ENCODE assay signal across 9 cellular contexts in the genomic region with DNA sequence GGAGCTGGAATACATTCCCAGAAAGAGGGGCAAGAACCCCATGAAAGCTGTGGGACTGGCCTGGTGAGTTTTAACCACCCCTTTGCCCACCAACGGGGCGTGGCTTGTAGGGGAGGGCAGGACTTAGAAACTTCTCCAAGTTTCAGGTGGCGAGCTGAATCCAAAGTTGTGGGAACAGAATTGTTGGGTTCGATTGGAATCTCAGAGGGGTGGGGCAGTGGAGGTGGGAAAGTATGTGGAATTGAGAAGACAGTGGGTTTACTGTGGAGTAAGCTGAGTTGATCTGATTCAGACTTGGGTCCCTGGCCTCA. TPM values are rescaled to one million over a fixed set of nuclear protein-coding genes. Genes with fewer than 3 reads are reported as not detected.
A peak's percentile ranks its signal among the peaks of the same experiment; 100 is the strongest.
DNase-seq lines count a peak whose midpoint lies in the region; ATAC-seq and TF ChIP-seq lines count a peak whose summit lies in the region.
"Had no signal": no experiment of that assay in that cellular context is flagged by ENCODE, and none has a peak within 500 bp of the region (broad histone marks: within the 10 kb centered on the region; RNA-seq: fewer than 3 reads in every experiment).

No MANE protein-coding gene starts in this region.

- no peaks in the 10 kb centered on the region for H3K9me3 Mint-ChIP-seq in activated T-cell treated with anti-CD3 and anti-CD28 coated beads, Interleukin-2, amount 50 U/mL, for 24 hours

- H3K4me3 Mint-ChIP-seq in activated T-cell treated with anti-CD3 and anti-CD28 coated beads, Interleukin-2, amount 50 U/mL, for 24 hours: peak overlapping the region; percentile 90

- peak overlapping the region; percentile 79 to 85 for H3K4me3 ChIP-seq in ascending aorta
- peak overlapping the region in 2 of 3 donors; percentile 73 to 83 for H3K4me3 ChIP-seq in liver (ENCODE audit: low read depth in 1 of 3, low read length in 3 of 3)
- H3K4me3 ChIP-seq in tibial artery: peak overlapping the region; percentile 77 to 79

- no peaks in the 10 kb centered on the region for H3K27me3 Mint-ChIP-seq in activated T-cell treated with anti-CD3 and anti-CD28 coated beads, Interleukin-2, amount 50 U/mL, for 24 hours

- H3K27ac Mint-ChIP-seq in activated T-cell treated with anti-CD3 and anti-CD28 coated beads, Interleukin-2, amount 50 U/mL, for 24 hours: peak overlapping the region; percentile 97

- WGBS in liver: 35% methylated on average over 4 of the region's 4 CpGs

- TF ChIP-seq RAD21 in liver (IDR thresholded peaks at IDR 0.05): no peak

- peaks cover 41% of the 10 kb centered on the region for H3K4me1 Mint-ChIP-seq in activated T-cell treated with anti-CD3 and anti-CD28 coated beads, Interleukin-2, amount 50 U/mL, for 24 hours (ENCODE audit: low read depth)

- no peak for ATAC-seq in left lobe of liver

- H3K36me3 Mint-ChIP-seq in activated T-cell treated with anti-CD3 and anti-CD28 coated beads, Interleukin-2, amount 50 U/mL, for 24 hours (ENCODE audit: low read depth): peaks cover 80% of the 10 kb centered on the region

- H3K9me3 ChIP-seq in ascending aorta: no peaks in the 10 kb centered on the region
- H3K9me3 ChIP-seq in liver (ENCODE audit: control insufficient read depth in 4 of 4, low read length in 3 of 4): no peaks in the 10 kb centered on the region
- H3K9me3 ChIP-seq in tibial artery: no peaks in the 10 kb centered on the region

- H3K27ac ChIP-seq in ascending aorta (peak overlapping the region; percentile 58 to 80), liver (ENCODE audit: low read depth in 1 of 2, low read length in 2 of 2) (no peak overlapping the region), tibial artery (peak overlapping the region; percentile 78 to 99)

- H3K36me3 ChIP-seq in ascending aorta (peaks cover 40 to 43% of the 10 kb centered on the region in 2 donors), liver (ENCODE audit: control insufficient read depth in 4 of 4, insufficient read depth in 3 of 4, low read depth in 1 of 4, low read length in 3 of 4) (peaks cover 6 to 34% (median 30%) of the 10 kb centered on the region in 4 donors), tibial artery (peaks cover 39 to 47% (median 44%) of the 10 kb centered on the region in 3 donors)

- no peak overlapping the region for H3K9ac ChIP-seq in liver (ENCODE audit: low read depth in 1 of 2, low read length in 2 of 2)

- DNase-seq in activated T-cell treated with anti-CD3 and anti-CD28 coated beads, Interleukin-2, amount 50 U/mL, for 24 hours: no peak
- DNase-seq in activated T-cell treated with anti-CD3 and anti-CD28 coated beads for 4 hours (no peak), ascending aorta (ENCODE audit: low spot score in 2 of 2) (no peak), tibial artery (peak; percentile 20 to 73), left lobe of liver (ENCODE audit: low spot score) (no peak), NOMO-1 (lab: John Stamatoyannopoulos, UW; ENCODE audit: unreplicated experiment in 2 of 2) (no peak)
- no peak for DNase-seq in activated CD8-positive, alpha-beta memory T cell treated with anti-CD3 and anti-CD28 coated beads, Interleukin-2, amount 50 U/mL, for 48 hours
- DNase-seq: activated CD8-positive, alpha-beta memory T cell treated with anti-CD3 and anti-CD28 coated beads for 24 hours had no signal

- intact Hi-C loops in ascending aorta (cut with DNase I) (loop anchor here (2.0 to 5.0 kb wide), 4 partner anchors 54 to 296 kb away; partner anchors contain the start of genes ARPC2, CNOT9 and USP37), tibial artery (cut with DNase I; ENCODE audit: low total_unique reads) (no loop called here)

- H3K27me3 ChIP-seq in ascending aorta: no peaks in the 10 kb centered on the region
- H3K27me3 ChIP-seq in liver (ENCODE audit: control insufficient read depth in 4 of 4, insufficient read depth in 4 of 4, low read length in 3 of 4): no peaks in the 10 kb centered on the region
- H3K27me3 ChIP-seq in tibial artery: no peaks in the 10 kb centered on the region

- H3K4me1 ChIP-seq in ascending aorta: peaks cover 12 to 35% of the 10 kb centered on the region in 2 donors
- peaks cover 2 to 37% (median 30%) of the 10 kb centered on the region in 4 donors for H3K4me1 ChIP-seq in liver (ENCODE audit: control insufficient read depth in 4 of 4, insufficient read depth in 4 of 4, low read length in 3 of 4)
- H3K4me1 ChIP-seq in tibial artery: peaks cover 0 to 48% (median 38%) of the 10 kb centered on the region in 4 donors

- TF ChIP-seq CTCF in ascending aorta (IDR thresholded peaks at IDR 0.05): no peak
- no peak for TF ChIP-seq CTCF in liver (IDR thresholded peaks at IDR 0.05; ENCODE audit: low read depth, low read length, missing input control)
- TF ChIP-seq CTCF in tibial artery (IDR thresholded peaks at IDR 0.05): no peak

TF ChIP-seq in liver, 16 proteins besides CTCF, POLR2A, EP300 and RAD21:
- no peak for TF ChIP-seq ZBTB33 (IDR thresholded peaks at IDR 0.05)
- no peak for TF ChIP-seq FOXA2 (IDR thresholded peaks at IDR 0.05)
- no peak for TF ChIP-seq TAF1 (conservative IDR thresholded peaks at IDR 0.05)
- no peak for TF ChIP-seq NR2F2 (IDR thresholded peaks at IDR 0.05)
- no peak for TF ChIP-seq EGR1 (IDR thresholded peaks at IDR 0.05; ENCODE audit: low read depth in 2 of 2)
- no peak for TF ChIP-seq REST (IDR thresholded peaks at IDR 0.05)
- TF ChIP-seq HNF4G (IDR thresholded peaks at IDR 0.05): no peak
- no peak for TF ChIP-seq GABPA (IDR thresholded peaks at IDR 0.05 in 1 of 2, conservative IDR thresholded peaks at IDR 0.05 in 1 of 2)
- TF ChIP-seq YY1 (IDR thresholded peaks at IDR 0.05): no peak
- TF ChIP-seq MAX (IDR thresholded peaks at IDR 0.05): no peak
- TF ChIP-seq SP1 (IDR thresholded peaks at IDR 0.05): no peak
- TF ChIP-seq JUND (IDR thresholded peaks at IDR 0.05): no peak
- TF ChIP-seq RXRA (IDR thresholded peaks at IDR 0.05): no peak
- TF ChIP-seq ATF3 (IDR thresholded peaks at IDR 0.05): no peak

RNA-seq across cellular contexts. Expression of gene PNKD, which starts 1.1 kb away (rescaled TPM):
- total RNA-seq in ascending aorta: 45.8 TPM
- total RNA-seq in liver: 10 to 100 TPM; 28.5 to 68.6 TPM
- polyA plus RNA-seq in liver: 100 to 1,000 TPM; 121 to 161 TPM
- total RNA-seq in left lobe of liver: 102 TPM

RNA-seq across cellular contexts. Expression of gene AAMP, which starts 1.5 kb away (rescaled TPM):
- 73.7 TPM for total RNA-seq in ascending aorta
- 100 to 1,000 TPM in 1 of 2 donors, 10 to 100 TPM in 1; 79.9 to 116 TPM for total RNA-seq in liver
- 10 to 100 TPM; 63.6 to 69.2 TPM for polyA plus RNA-seq in liver
- 43.9 TPM for total RNA-seq in left lobe of liver

RNA-seq across cellular contexts. Expression of gene GPBAR1, which starts 10.6 kb away (rescaled TPM):
- total RNA-seq in ascending aorta: not detected
- 1 to 10 TPM in 1 of 2 donors, under 1 TPM in 1; 0.42 to 1.4 TPM for total RNA-seq in liver
- 1 to 10 TPM; 2.1 to 2.7 TPM for polyA plus RNA-seq in liver
- 1.3 TPM for total RNA-seq in left lobe of liver

RNA-seq across cellular contexts. Expression of gene TMBIM1, which starts 20.9 kb away (rescaled TPM):
- 320 TPM for total RNA-seq in ascending aorta
- total RNA-seq in liver: 100 to 1,000 TPM; 122 to 133 TPM
- polyA plus RNA-seq in liver: 100 to 1,000 TPM in 1 of 2 donors, 10 to 100 TPM in 1; 61.8 to 106 TPM
- total RNA-seq in left lobe of liver: 117 TPM

RNA-seq across cellular contexts. Expression of gene ARPC2, which starts 54.5 kb away (rescaled TPM):
- total RNA-seq in ascending aorta: 237 TPM
- total RNA-seq in liver: 10 to 100 TPM; 58.1 to 74.7 TPM
- polyA plus RNA-seq in liver: 10 to 100 TPM; 72.8 to 83.6 TPM
- 51.4 TPM for total RNA-seq in left lobe of liver

Comparison
In these comparisons a context has a peak if more than half of its experiments do, and no peak if none do; other contexts are left out.
1. DNase-seq: peak in tibial artery (2 of 2); none in activated T-cell treated with anti-CD3 and anti-CD28 coated beads, Interleukin-2, amount 50 U/mL, for 24 hours (single experiment), activated T-cell treated with anti-CD3 and anti-CD28 coated beads for 4 hours (single experiment), ascending aorta (0 of 2), left lobe of liver (single experiment), activated CD8-positive, alpha-beta memory T cell treated with anti-CD3 and anti-CD28 coated beads, Interleukin-2, amount 50 U/mL, for 48 hours (single experiment) and NOMO-1 (0 of 2).
2. H3K27ac ChIP-seq: peak in ascending aorta (2 of 2) and tibial artery (2 of 2); none in liver (0 of 2).
3. Peak in every context shown above with its lines, with median percentiles within 50 percentile points of each other: H3K4me3 ChIP-seq.